ENCODE assay signal across 8 cellular contexts in genomic region chr7:99499713-99500636, GRCh38. TPM values are rescaled to one million over a fixed set of nuclear protein-coding genes. Genes with fewer than 3 reads are reported as not detected.
A peak's percentile ranks its signal among the peaks of the same experiment; 100 is the strongest.
DNase-seq lines count a peak whose midpoint lies in the region; ATAC-seq and TF ChIP-seq lines count a peak whose summit lies in the region.

Gene ZNF394 (minus strand): TSS chr7:99500281. CDS start chr7:99500093, 188 bp downstream.

- H3K27me3 ChIP-seq in thoracic aorta (replicated peaks; ENCODE audit: insufficient read depth), result no peaks in the 10 kb centered on the region

- H3K36me3 ChIP-seq in thoracic aorta, result no peaks in the 10 kb centered on the region

- peak within 1 kb of the TSS; percentile 100 for H3K27ac Mint-ChIP-seq in osteocyte (ENCODE audit: unreplicated experiment)

- H3K27me3 Mint-ChIP-seq in osteocyte (ENCODE audit: unreplicated experiment), result no peaks in the 10 kb centered on the region

- H3K27ac ChIP-seq in thoracic aorta, result peak within 1 kb of the TSS; percentile 93 to 95

- peak within 1 kb of the TSS; percentile 88 for H3K4me3 ChIP-seq in thoracic aorta

- peaks cover 17% of the 10 kb centered on the region for H3K36me3 Mint-ChIP-seq in osteocyte (ENCODE audit: unreplicated experiment)

- no peak for TF ChIP-seq CTCF in osteocyte (IDR thresholded peaks at IDR 0.05)
- no peak for TF ChIP-seq CTCF in thoracic aorta (IDR thresholded peaks at IDR 0.05)

- peak; percentile 31 for ATAC-seq in HG02571 (IDR thresholded peaks at IDR 0.05; ENCODE audit: unreplicated experiment)
- ATAC-seq in Right ventricle myocardium inferior, result peak; percentile 58
- peak; percentile 37 for ATAC-seq in thoracic aorta (ENCODE audit: insufficient number of reproducible peaks, low FRiP score, low read depth)

- H3K4me1 ChIP-seq in thoracic aorta (ENCODE audit: control insufficient read depth in 1 of 2, low read depth in 2 of 2), result peaks cover 27 to 31% of the 10 kb centered on the region in 2 donors

- intact Hi-C loops in Right ventricle myocardium inferior (cut with DNase I), result loop anchor here (5.0 kb wide), 1 partner anchor 52 kb away; the partner anchor contains the start of gene FAM200A

- DNase-seq in GM04503 (ENCODE audit: low read depth) (peak; percentile 64), NCI-H1105 treated with DMSO at 0.1 percent for 48 hours (lab: John Stamatoyannopoulos, UW) (peak; percentile 88), SW 1271 (lab: John Stamatoyannopoulos, UW) (peak; percentile 87 to 92), Right ventricle myocardium inferior (ENCODE audit: missing footprints) (peak; percentile 97), osteocyte (ENCODE audit: extremely low spot score, unreplicated experiment) (peak; percentile 93), thoracic aorta (ENCODE audit: low spot score) (peak; percentile 71)
- DNase-seq in activated naive CD8-positive, alpha-beta T cell treated with anti-CD3 and anti-CD28 coated beads, Interleukin-2, amount 50 U/mL, for 16 hours (ENCODE audit: low read depth, low spot score), result peak; percentile 78

- peak within 1 kb of the TSS; percentile 100 for H3K4me3 Mint-ChIP-seq in osteocyte (ENCODE audit: unreplicated experiment)

- peaks cover 33% of the 10 kb centered on the region for H3K4me1 Mint-ChIP-seq in osteocyte (ENCODE audit: unreplicated experiment)

- H3K9me3 ChIP-seq in thoracic aorta, result no peaks in the 10 kb centered on the region

- H3K9me3 Mint-ChIP-seq in osteocyte (ENCODE audit: unreplicated experiment), result no peaks in the 10 kb centered on the region

RNA-seq across cellular contexts. Expression of gene ZNF394, which starts in this region (rescaled TPM):
- 17.6 TPM for total RNA-seq in Right ventricle myocardium inferior
- 23.8 and 24.4 TPM in 2 replicates for total RNA-seq in osteocyte
- total RNA-seq in thoracic aorta, result 10 to 100 TPM; 28.4 to 54.9 TPM

Comparison
In these comparisons a context has a peak if more than half of its experiments do, and no peak if none do; other contexts are left out.
1. Peak in every context shown above with its lines: DNase-seq, ATAC-seq, H3K4me3 ChIP-seq and H3K27ac ChIP-seq.